In genomic region chr19:49497790-49498106, GRCh38 we compare ENCODE assay signal across 8 cellular contexts. TPM values are rescaled to one million over a fixed set of nuclear protein-coding genes. Genes with fewer than 3 reads are reported as not detected.
DNase-seq lines count a peak whose midpoint lies in the region; ATAC-seq lines count a peak whose summit lies in the region.

No MANE protein-coding gene starts in this region.

- H3K4me1 Mint-ChIP-seq in T-helper 1 cell treated with Interleukin-12 subunit alpha and Interleukin-12 subunit beta and Interleukin-4 antibody, amounts not matched to agents 30 μg/mL and 1 μg/mL, for 36 hours (ENCODE audit: low read depth): peaks cover 52% of the 10 kb centered on the region
- peaks cover 64% of the 10 kb centered on the region for H3K4me1 Mint-ChIP-seq in activated T-helper 1 cell treated with anti-CD3 and anti-CD28 coated beads, Interleukin-12 subunit alpha, Interleukin-12 subunit beta, Interleukin-2, Interleukin-4 antibody, amounts not matched to agents 30 ng/mL and 10 ng/mL and 1 ng/mL, durations not matched to agents 14 hours and 24 hours and 36 hours (ENCODE audit: low read depth)

- H3K27me3 ChIP-seq in iPS-15b (ENCODE audit: control insufficient read depth, insufficient read depth, low read length) (no peaks in the 10 kb centered on the region), stomach smooth muscle (ENCODE audit: control insufficient read depth in 1 of 2, insufficient read depth in 2 of 2, low read length in 2 of 2) (no peaks in the 10 kb centered on the region)

- H3K9me3 Mint-ChIP-seq in T-helper 1 cell treated with Interleukin-12 subunit alpha and Interleukin-12 subunit beta and Interleukin-4 antibody, amounts not matched to agents 30 μg/mL and 1 μg/mL, for 36 hours: no peaks in the 10 kb centered on the region
- H3K9me3 Mint-ChIP-seq in activated T-helper 1 cell treated with anti-CD3 and anti-CD28 coated beads, Interleukin-12 subunit alpha, Interleukin-12 subunit beta, Interleukin-2, Interleukin-4 antibody, amounts not matched to agents 30 ng/mL and 10 ng/mL and 1 ng/mL, durations not matched to agents 14 hours and 24 hours and 36 hours: no peaks in the 10 kb centered on the region

- DNase-seq in T-helper 1 cell: no peak
- no peak for DNase-seq in activated T-helper 1 cell treated with anti-CD3 and anti-CD28 coated beads, Interleukin-12 subunit alpha, Interleukin-12 subunit beta, Interleukin-2, Interleukin-4 antibody, amounts not matched to agents 30 ng/mL and 10 ng/mL and 1 ng/mL, durations not matched to agents 14 hours and 24 hours and 36 hours (ENCODE audit: low spot score)
- DNase-seq in CD1c-positive myeloid dendritic cell (ENCODE audit: extremely low spot score): no peak
- no peak for DNase-seq in left colon
- no peak for DNase-seq in HPDE6-E6E7 (ENCODE audit: extremely low spot score)

- H3K9ac ChIP-seq in iPS-15b (ENCODE audit: low read depth, low read length) (no peak overlapping the region), stomach smooth muscle (ENCODE audit: low read length in 2 of 2) (peak overlapping the region in 1 of 2 donors; percentile 98)

- H3K36me3 Mint-ChIP-seq in T-helper 1 cell treated with Interleukin-12 subunit alpha and Interleukin-12 subunit beta and Interleukin-4 antibody, amounts not matched to agents 30 μg/mL and 1 μg/mL, for 36 hours (ENCODE audit: low read depth): peaks cover 49% of the 10 kb centered on the region
- H3K36me3 Mint-ChIP-seq in activated T-helper 1 cell treated with anti-CD3 and anti-CD28 coated beads, Interleukin-12 subunit alpha, Interleukin-12 subunit beta, Interleukin-2, Interleukin-4 antibody, amounts not matched to agents 30 ng/mL and 10 ng/mL and 1 ng/mL, durations not matched to agents 14 hours and 24 hours and 36 hours (ENCODE audit: low read depth): peaks cover 46% of the 10 kb centered on the region

- H3K4me3 Mint-ChIP-seq in T-helper 1 cell treated with Interleukin-12 subunit alpha and Interleukin-12 subunit beta and Interleukin-4 antibody, amounts not matched to agents 30 μg/mL and 1 μg/mL, for 36 hours: peak overlapping the region; percentile 100
- peak overlapping the region; percentile 91 for H3K4me3 Mint-ChIP-seq in activated T-helper 1 cell treated with anti-CD3 and anti-CD28 coated beads, Interleukin-12 subunit alpha, Interleukin-12 subunit beta, Interleukin-2, Interleukin-4 antibody, amounts not matched to agents 30 ng/mL and 10 ng/mL and 1 ng/mL, durations not matched to agents 14 hours and 24 hours and 36 hours

- H3K9me3 ChIP-seq in iPS-15b (ENCODE audit: control insufficient read depth, insufficient read depth, low read length) (no peaks in the 10 kb centered on the region), stomach smooth muscle (ENCODE audit: control insufficient read depth in 2 of 2, low read length in 2 of 2) (no peaks in the 10 kb centered on the region)

- H3K4me1 ChIP-seq in iPS-15b (ENCODE audit: control insufficient read depth, insufficient read depth, low read length) (peaks cover 15% of the 10 kb centered on the region), stomach smooth muscle (ENCODE audit: control insufficient read depth, insufficient read depth, low read length) (peaks cover 29% of the 10 kb centered on the region)

- peaks cover 33% of the 10 kb centered on the region for H3K36me3 ChIP-seq in iPS-15b (ENCODE audit: control insufficient read depth, insufficient read depth, low read length)
- peaks cover 28% of the 10 kb centered on the region in 2 donors for H3K36me3 ChIP-seq in stomach smooth muscle (ENCODE audit: control insufficient read depth in 2 of 2, insufficient read depth in 2 of 2, low read length in 2 of 2)

- peak overlapping the region; percentile 99 for H3K27ac Mint-ChIP-seq in T-helper 1 cell treated with Interleukin-12 subunit alpha and Interleukin-12 subunit beta and Interleukin-4 antibody, amounts not matched to agents 30 μg/mL and 1 μg/mL, for 36 hours
- peak overlapping the region; percentile 94 for H3K27ac Mint-ChIP-seq in activated T-helper 1 cell treated with anti-CD3 and anti-CD28 coated beads, Interleukin-12 subunit alpha, Interleukin-12 subunit beta, Interleukin-2, Interleukin-4 antibody, amounts not matched to agents 30 ng/mL and 10 ng/mL and 1 ng/mL, durations not matched to agents 14 hours and 24 hours and 36 hours

- H3K27ac ChIP-seq in stomach smooth muscle (ENCODE audit: low read length): peak overlapping the region; percentile 18

- intact Hi-C loops in activated T-helper 1 cell treated with anti-CD3 and anti-CD28 coated beads, Interleukin-12 subunit alpha, Interleukin-12 subunit beta, Interleukin-2, Interleukin-4 antibody, amounts not matched to agents 30 ng/mL and 10 ng/mL and 1 ng/mL, durations not matched to agents 14 hours and 24 hours and 36 hours (cut with micrococcal nuclease): loop anchor here (2.0 to 5.0 kb wide), 3 partner anchors 55 to 625 kb away; partner anchors contain the start of genes FUZ and PPP1R15A
- intact Hi-C loops in left colon (cut with DNase I, micrococcal nuclease): no loop called here

- no peaks in the 10 kb centered on the region for H3K27me3 Mint-ChIP-seq in T-helper 1 cell treated with Interleukin-12 subunit alpha and Interleukin-12 subunit beta and Interleukin-4 antibody, amounts not matched to agents 30 μg/mL and 1 μg/mL, for 36 hours (ENCODE audit: low read depth)
- H3K27me3 Mint-ChIP-seq in activated T-helper 1 cell treated with anti-CD3 and anti-CD28 coated beads, Interleukin-12 subunit alpha, Interleukin-12 subunit beta, Interleukin-2, Interleukin-4 antibody, amounts not matched to agents 30 ng/mL and 10 ng/mL and 1 ng/mL, durations not matched to agents 14 hours and 24 hours and 36 hours (ENCODE audit: insufficient read depth): no peaks in the 10 kb centered on the region

- peak overlapping the region; percentile 83 for H3K4me3 ChIP-seq in iPS-15b (ENCODE audit: low read depth, low read length)
- H3K4me3 ChIP-seq in stomach smooth muscle (ENCODE audit: low read length in 2 of 2): peak overlapping the region; percentile 94 to 97

- no peak for ATAC-seq in left colon

RNA-seq across cellular contexts. Expression of gene RPS11, which starts 1.5 kb away (rescaled TPM):
- 1,890 and 1,927 TPM in 2 replicates for total RNA-seq in activated T-helper 1 cell treated with anti-CD3 and anti-CD28 coated beads, Interleukin-12 subunit alpha, Interleukin-12 subunit beta, Interleukin-2, Interleukin-4 antibody, amounts not matched to agents 30 ng/mL and 10 ng/mL and 1 ng/mL, durations not matched to agents 14 hours and 24 hours and 36 hours
- total RNA-seq in left colon: 1,000 to 10,000 TPM; 1,501 to 1,657 TPM

RNA-seq across cellular contexts. Expression of gene RPL13A, which starts 10.3 kb away (rescaled TPM):
- total RNA-seq in activated T-helper 1 cell treated with anti-CD3 and anti-CD28 coated beads, Interleukin-12 subunit alpha, Interleukin-12 subunit beta, Interleukin-2, Interleukin-4 antibody, amounts not matched to agents 30 ng/mL and 10 ng/mL and 1 ng/mL, durations not matched to agents 14 hours and 24 hours and 36 hours: 2,876 and 2,988 TPM in 2 replicates
- 1,000 to 10,000 TPM; 2,164 to 2,325 TPM for total RNA-seq in left colon

RNA-seq across cellular contexts. Expression of gene FCGRT, which starts 14.7 kb away (rescaled TPM):
- 0.88 and 1.1 TPM in 2 replicates for total RNA-seq in activated T-helper 1 cell treated with anti-CD3 and anti-CD28 coated beads, Interleukin-12 subunit alpha, Interleukin-12 subunit beta, Interleukin-2, Interleukin-4 antibody, amounts not matched to agents 30 ng/mL and 10 ng/mL and 1 ng/mL, durations not matched to agents 14 hours and 24 hours and 36 hours
- total RNA-seq in left colon: 100 to 1,000 TPM; 411 to 508 TPM

RNA-seq across cellular contexts. Expression of gene FLT3LG, which starts 23.7 kb away (rescaled TPM):
- 58.4 and 65.4 TPM in 2 replicates for total RNA-seq in activated T-helper 1 cell treated with anti-CD3 and anti-CD28 coated beads, Interleukin-12 subunit alpha, Interleukin-12 subunit beta, Interleukin-2, Interleukin-4 antibody, amounts not matched to agents 30 ng/mL and 10 ng/mL and 1 ng/mL, durations not matched to agents 14 hours and 24 hours and 36 hours
- total RNA-seq in left colon: 1 to 10 TPM; 3.4 to 6.4 TPM

RNA-seq across cellular contexts. Expression of gene RCN3, which starts 30.1 kb away (rescaled TPM):
- total RNA-seq in activated T-helper 1 cell treated with anti-CD3 and anti-CD28 coated beads, Interleukin-12 subunit alpha, Interleukin-12 subunit beta, Interleukin-2, Interleukin-4 antibody, amounts not matched to agents 30 ng/mL and 10 ng/mL and 1 ng/mL, durations not matched to agents 14 hours and 24 hours and 36 hours: 2.0 and 2.1 TPM in 2 replicates
- total RNA-seq in left colon: 10 to 100 TPM; 18.2 to 21.7 TPM

Comparison
In these comparisons a context has a peak if more than half of its experiments do, and no peak if none do; other contexts are left out.
1. RNA of gene FCGRT, which starts 14.7 kb away (total RNA-seq): 411 to 508 TPM in left colon; 0.88 to 1.1 TPM in activated T-helper 1 cell treated with anti-CD3 and anti-CD28 coated beads, Interleukin-12 subunit alpha, Interleukin-12 subunit beta, Interleukin-2, Interleukin-4 antibody, amounts not matched to agents 30 ng/mL and 10 ng/mL and 1 ng/mL, durations not matched to agents 14 hours and 24 hours and 36 hours; every median in the first group is over 100 times any median in the second.